In the genomic region with DNA sequence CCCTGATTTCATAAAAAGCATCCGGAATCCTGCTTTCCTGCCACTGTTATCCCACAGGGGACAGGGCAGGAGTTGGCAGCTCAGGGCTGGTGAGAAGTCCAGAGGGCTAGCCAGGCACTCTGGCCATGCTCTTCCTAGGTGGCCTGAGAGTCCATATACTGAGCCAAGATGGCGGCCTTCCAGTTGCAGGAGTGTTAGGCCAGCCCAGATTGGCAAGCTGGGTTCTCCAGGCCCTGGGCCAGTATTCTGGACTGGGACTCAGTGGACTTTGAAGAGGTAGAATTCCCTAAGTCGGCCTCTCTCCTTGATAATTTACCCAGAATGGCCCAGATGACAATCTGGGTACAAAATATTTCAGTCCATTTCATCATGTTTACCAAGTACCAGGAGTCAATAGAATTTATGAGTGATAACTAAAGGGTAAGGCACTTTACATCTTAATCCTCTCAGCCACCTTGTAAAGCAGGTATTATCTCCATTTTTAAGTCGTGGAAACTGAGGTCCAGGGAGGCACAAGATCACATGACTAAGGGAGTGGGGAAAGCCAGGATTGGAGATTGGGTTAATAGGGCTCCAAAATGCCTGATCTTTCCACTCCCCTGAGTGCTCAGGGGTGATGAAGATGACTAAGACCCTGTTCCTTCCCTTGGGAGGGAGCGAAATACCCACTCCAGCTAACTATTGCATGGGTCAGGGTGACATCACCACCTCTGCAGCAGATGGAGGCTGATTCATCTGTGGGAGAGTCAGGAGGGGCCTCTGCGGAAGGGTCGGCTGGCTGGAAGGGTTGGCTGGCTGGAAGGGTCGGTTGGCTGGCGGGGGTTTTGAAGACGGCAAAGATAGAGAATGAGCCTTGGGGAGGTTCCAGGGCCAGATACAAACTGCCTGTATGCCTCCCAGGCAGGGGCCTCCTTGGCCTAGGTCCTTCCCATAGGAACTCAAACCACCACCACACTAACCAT, we compare ENCODE assay signal across 1 cellular context.
TF ChIP-seq lines count a peak whose summit lies in the region.

No MANE protein-coding gene starts in this region.

TF ChIP-seq in HCT116, 20 proteins besides CTCF, POLR2A, EP300 and RAD21 (continued from another document):
- TF ChIP-seq, protein P1, sequence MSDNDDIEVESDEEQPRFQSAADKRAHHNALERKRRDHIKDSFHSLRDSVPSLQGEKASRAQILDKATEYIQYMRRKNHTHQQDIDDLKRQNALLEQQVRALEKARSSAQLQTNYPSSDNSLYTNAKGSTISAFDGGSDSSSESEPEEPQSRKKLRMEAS (IDR thresholded peaks at IDR 0.05), result peak; percentile 59; the same call in 1 of the 2 replicates
- TF ChIP-seq, protein P2, sequence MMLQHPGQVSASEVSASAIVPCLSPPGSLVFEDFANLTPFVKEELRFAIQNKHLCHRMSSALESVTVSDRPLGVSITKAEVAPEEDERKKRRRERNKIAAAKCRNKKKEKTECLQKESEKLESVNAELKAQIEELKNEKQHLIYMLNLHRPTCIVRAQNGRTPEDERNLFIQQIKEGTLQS (IDR thresholded peaks at IDR 0.05), result no peak
- TF ChIP-seq ZNF274 (IDR thresholded peaks at IDR 0.05; ENCODE audit: low read depth, low read length) (no peak), EZH2 (IDR thresholded peaks at IDR 0.05) (no peak), YY1 (IDR thresholded peaks at IDR 0.05; ENCODE audit: extremely low read depth, insufficient replicate concordance, low read depth, low read length) (peak; percentile 31), EZH2phosphoT487 (IDR thresholded peaks at IDR 0.05; ENCODE audit: borderline replicate concordance) (no peak), ZFX (IDR thresholded peaks at IDR 0.05) (no peak; the same call in 1 of the 2 replicates), POLR2AphosphoS5 (IDR thresholded peaks at IDR 0.05; ENCODE audit: low read depth, low read length) (peak; percentile 50), ELF1 (IDR thresholded peaks at IDR 0.05; ENCODE audit: borderline replicate concordance, low read depth) (no peak), CEBPB (IDR thresholded peaks at IDR 0.05; ENCODE audit: low read depth) (no peak; the same call in 1 of the 2 replicates), SP1 (IDR thresholded peaks at IDR 0.05; ENCODE audit: low read depth) (peak; percentile 76)
- TF ChIP-seq, protein P3, sequence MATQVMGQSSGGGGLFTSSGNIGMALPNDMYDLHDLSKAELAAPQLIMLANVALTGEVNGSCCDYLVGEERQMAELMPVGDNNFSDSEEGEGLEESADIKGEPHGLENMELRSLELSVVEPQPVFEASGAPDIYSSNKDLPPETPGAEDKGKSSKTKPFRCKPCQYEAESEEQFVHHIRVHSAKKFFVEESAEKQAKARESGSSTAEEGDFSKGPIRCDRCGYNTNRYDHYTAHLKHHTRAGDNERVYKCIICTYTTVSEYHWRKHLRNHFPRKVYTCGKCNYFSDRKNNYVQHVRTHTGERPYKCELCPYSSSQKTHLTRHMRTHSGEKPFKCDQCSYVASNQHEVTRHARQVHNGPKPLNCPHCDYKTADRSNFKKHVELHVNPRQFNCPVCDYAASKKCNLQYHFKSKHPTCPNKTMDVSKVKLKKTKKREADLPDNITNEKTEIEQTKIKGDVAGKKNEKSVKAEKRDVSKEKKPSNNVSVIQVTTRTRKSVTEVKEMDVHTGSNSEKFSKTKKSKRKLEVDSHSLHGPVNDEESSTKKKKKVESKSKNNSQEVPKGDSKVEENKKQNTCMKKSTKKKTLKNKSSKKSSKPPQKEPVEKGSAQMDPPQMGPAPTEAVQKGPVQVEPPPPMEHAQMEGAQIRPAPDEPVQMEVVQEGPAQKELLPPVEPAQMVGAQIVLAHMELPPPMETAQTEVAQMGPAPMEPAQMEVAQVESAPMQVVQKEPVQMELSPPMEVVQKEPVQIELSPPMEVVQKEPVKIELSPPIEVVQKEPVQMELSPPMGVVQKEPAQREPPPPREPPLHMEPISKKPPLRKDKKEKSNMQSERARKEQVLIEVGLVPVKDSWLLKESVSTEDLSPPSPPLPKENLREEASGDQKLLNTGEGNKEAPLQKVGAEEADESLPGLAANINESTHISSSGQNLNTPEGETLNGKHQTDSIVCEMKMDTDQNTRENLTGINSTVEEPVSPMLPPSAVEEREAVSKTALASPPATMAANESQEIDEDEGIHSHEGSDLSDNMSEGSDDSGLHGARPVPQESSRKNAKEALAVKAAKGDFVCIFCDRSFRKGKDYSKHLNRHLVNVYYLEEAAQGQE (IDR thresholded peaks at IDR 0.05; ENCODE audit: low read depth), result no peak
